1 cellular context compared by ENCODE assay signal in genomic region chr19:8731428-8732169, GRCh38.
TF ChIP-seq lines count a peak whose summit lies in the region.

No MANE protein-coding gene starts in this region.

TF ChIP-seq in K562, 482 proteins besides CTCF, POLR2A, EP300 and RAD21 (continued from another document and continues in another):
- peak; percentile 97 for TF ChIP-seq EHMT2 (IDR thresholded peaks at IDR 0.05)
- 0 out of 2 replicates have a peak, but pooled peaks have one; percentile 32 for TF ChIP-seq ZNF263 (CRISPR knock-in tag; IDR thresholded peaks at IDR 0.05; ENCODE audit: borderline replicate concordance)
- TF ChIP-seq MGA (IDR thresholded peaks at IDR 0.05) = peak; percentile 48; the same call in 1 of the 2 replicates
- TF ChIP-seq STAG1 (CRISPR knock-in tag; IDR thresholded peaks at IDR 0.05; ENCODE audit: borderline replicate concordance) = peak; percentile 28; the same call in 1 of the 2 replicates
- no peak for TF ChIP-seq SAFB2 (IDR thresholded peaks at IDR 0.05; ENCODE audit: borderline replicate concordance, low read depth, low read length, severe bottlenecking)
- peak; percentile 93 for TF ChIP-seq REST (CRISPR knock-in tag; IDR thresholded peaks at IDR 0.05; ENCODE audit: low read depth)
- TF ChIP-seq ZNF232 (CRISPR knock-in tag; IDR thresholded peaks at IDR 0.05) = peak; percentile 40; the same call in 1 of the 2 replicates
- peak in 1 of 2 experiments; percentile 55 for TF ChIP-seq AFF1 (IDR thresholded peaks at IDR 0.05; ENCODE audit: low read depth in 1 of 2, partially characterized antibody in 2 of 2)
- TF ChIP-seq MAX (CRISPR knock-in tag; IDR thresholded peaks at IDR 0.05) = peak; percentile 75
- TF ChIP-seq NRF1 (conservative IDR thresholded peaks at IDR 0.05 in 1 of 2, IDR thresholded peaks at IDR 0.05 in 1 of 2) = peak in 1 of 2 experiments; percentile 57; a peak in 2 of 4 replicates
- peak; percentile 67 for TF ChIP-seq USF1 (CRISPR knock-in tag; IDR thresholded peaks at IDR 0.05)
- no peak for TF ChIP-seq ZBTB7A (IDR thresholded peaks at IDR 0.05; ENCODE audit: borderline replicate concordance, control insufficient read depth, low read depth, low read length)
- 0 out of 2 replicates have a peak, but pooled peaks have one; percentile 20 for TF ChIP-seq RAD51 (IDR thresholded peaks at IDR 0.05; ENCODE audit: borderline replicate concordance, low read depth)
- peak in 1 of 2 experiments; percentile 64 for TF ChIP-seq E2F6 (IDR thresholded peaks at IDR 0.05; ENCODE audit: borderline replicate concordance in 1 of 2, extremely low read depth in 1 of 2, insufficient read depth in 1 of 2, insufficient read length in 1 of 2, low read depth in 1 of 2, low read length in 1 of 2, poor library complexity in 1 of 2, severe bottlenecking in 1 of 2)
- TF ChIP-seq POLR2B (IDR thresholded peaks at IDR 0.05; ENCODE audit: low read depth, partially characterized antibody) = no peak
- TF ChIP-seq DEAF1 (CRISPR knock-in tag; IDR thresholded peaks at IDR 0.05) = no peak
- TF ChIP-seq UBTF (IDR thresholded peaks at IDR 0.05; ENCODE audit: borderline replicate concordance in 1 of 2, low read depth in 2 of 2, low read length in 2 of 2) = no peak
- TF ChIP-seq MIER1 (IDR thresholded peaks at IDR 0.05; ENCODE audit: low read depth) = peak; percentile 93
- no peak for TF ChIP-seq NFRKB (IDR thresholded peaks at IDR 0.05; ENCODE audit: low read depth)
- 0 out of 2 replicates have a peak, but pooled peaks have one; percentile 51 for TF ChIP-seq ZNF12 (CRISPR knock-in tag; IDR thresholded peaks at IDR 0.05)
- TF ChIP-seq SETDB1 (IDR thresholded peaks at IDR 0.05; ENCODE audit: low read length) = no peak
- TF ChIP-seq ZNF511 (CRISPR knock-in tag; IDR thresholded peaks at IDR 0.05) = peak; percentile 83; the same call in 1 of the 2 replicates
